In the genomic region with DNA sequence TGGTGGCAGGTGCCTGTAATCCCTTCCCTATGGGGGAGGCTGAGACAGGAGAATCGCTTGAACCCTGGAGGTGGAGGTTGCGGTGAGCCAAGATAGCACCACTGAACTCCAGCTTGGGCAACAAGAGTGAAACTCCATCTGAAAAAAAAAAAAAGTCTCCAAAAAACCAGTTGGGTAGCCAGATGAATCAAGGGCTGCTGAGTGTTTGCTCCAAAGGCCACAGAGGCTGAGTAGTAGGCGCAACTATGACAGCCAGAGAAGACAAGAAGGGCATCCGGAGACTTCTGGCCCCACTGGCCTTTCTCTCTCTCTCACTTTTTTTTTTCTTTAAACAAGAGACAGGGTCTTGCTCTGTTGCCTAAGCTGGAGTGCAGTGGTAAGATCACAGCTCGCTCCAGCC, we compare ENCODE assay signal across 13 cellular contexts.
"Had no signal": no experiment of that assay in that cellular context is flagged by ENCODE, and none has a peak within 500 bp of the region (broad histone marks: within the 10 kb centered on the region; RNA-seq: fewer than 3 reads in every experiment).

No MANE protein-coding gene starts in this region.

- H3K4me3 ChIP-seq: ascending aorta, breast epithelium, left lung, thyroid gland, vagina had no signal

- H3K4me1 Mint-ChIP-seq: activated naive CD4-positive, alpha-beta T cell treated with anti-CD3 and anti-CD28 coated beads, Interleukin-2, amount 10 ng/mL, durations not matched to agents 7 days and 5 days; activated T-helper 17 cell treated with anti-CD3 and anti-CD28 coated beads, Interleukin-2, amount 50 U/mL, for 72 hours; natural killer cell; stimulated activated effector memory CD8-positive, alpha-beta T cell treated with anti-CD3 and anti-CD28 coated beads, Interleukin-12 subunit alpha, Interleukin-12 subunit beta, amount 100 ng/mL, for 72 hours had no signal

- H3K27ac Mint-ChIP-seq: activated naive CD4-positive, alpha-beta T cell treated with anti-CD3 and anti-CD28 coated beads, Interleukin-2, amount 10 ng/mL, durations not matched to agents 7 days and 5 days; activated T-helper 17 cell treated with anti-CD3 and anti-CD28 coated beads, Interleukin-2, amount 50 U/mL, for 72 hours; natural killer cell; stimulated activated effector memory CD8-positive, alpha-beta T cell treated with anti-CD3 and anti-CD28 coated beads, Interleukin-12 subunit alpha, Interleukin-12 subunit beta, amount 100 ng/mL, for 72 hours had no signal

- H3K27me3 ChIP-seq: ascending aorta, breast epithelium, left lung, thyroid gland, vagina had no signal

- H3K27ac ChIP-seq: ascending aorta, breast epithelium had no signal

- H3K9me3 ChIP-seq: ascending aorta, breast epithelium, left lung, thyroid gland, vagina had no signal

- H3K36me3 ChIP-seq: ascending aorta, breast epithelium, left lung, thyroid gland, vagina had no signal

- DNase-seq: activated CD4-positive, CD25-positive, alpha-beta regulatory T cell treated with anti-CD3 and anti-CD28 coated beads, Interleukin-2, amount 50 U/mL, for 72 hours; activated naive CD4-positive, alpha-beta T cell treated with anti-CD3 and anti-CD28 coated beads, Interleukin-2, amount 10 ng/mL, durations not matched to agents 7 days and 5 days; activated T-cell treated with anti-CD3 and anti-CD28 coated beads for 4 hours; left lung; mammary epithelial cell; natural killer cell; retina; thyroid gland had no signal

- H3K4me1 ChIP-seq: ascending aorta, breast epithelium, vagina had no signal

- H3K4me3 Mint-ChIP-seq: activated naive CD4-positive, alpha-beta T cell treated with anti-CD3 and anti-CD28 coated beads, Interleukin-2, amount 10 ng/mL, durations not matched to agents 7 days and 5 days; activated T-helper 17 cell treated with anti-CD3 and anti-CD28 coated beads, Interleukin-2, amount 50 U/mL, for 72 hours; natural killer cell; stimulated activated effector memory CD8-positive, alpha-beta T cell treated with anti-CD3 and anti-CD28 coated beads, Interleukin-12 subunit alpha, Interleukin-12 subunit beta, amount 100 ng/mL, for 72 hours had no signal

- H3K36me3 Mint-ChIP-seq: activated naive CD4-positive, alpha-beta T cell treated with anti-CD3 and anti-CD28 coated beads, Interleukin-2, amount 10 ng/mL, durations not matched to agents 7 days and 5 days; natural killer cell; stimulated activated effector memory CD8-positive, alpha-beta T cell treated with anti-CD3 and anti-CD28 coated beads, Interleukin-12 subunit alpha, Interleukin-12 subunit beta, amount 100 ng/mL, for 72 hours had no signal

- ATAC-seq: activated T-helper 17 cell treated with anti-CD3 and anti-CD28 coated beads, Interleukin-2, amount 50 U/mL, for 72 hours; left lung; natural killer cell; stimulated activated effector memory CD8-positive, alpha-beta T cell treated with anti-CD3 and anti-CD28 coated beads, Interleukin-12 subunit alpha, Interleukin-12 subunit beta, amount 100 ng/mL, for 72 hours had no signal
